10 cellular contexts compared by ENCODE assay signal in genomic region chr2:191845248-191845715, GRCh38. TPM values are rescaled to one million over a fixed set of nuclear protein-coding genes. Genes with fewer than 3 reads are reported as not detected.
DNase-seq lines count a peak whose midpoint lies in the region; TF ChIP-seq lines count a peak whose summit lies in the region.
"Had no signal": no experiment of that assay in that cellular context is flagged by ENCODE, and none has a peak within 500 bp of the region (broad histone marks: within the 10 kb centered on the region; RNA-seq: fewer than 3 reads in every experiment).

No MANE protein-coding gene starts in this region.

- WGBS in mesenchymal stem cell = 68% methylated on average over 6 of the region's 9 CpGs

- no peaks in the 10 kb centered on the region for H3K27me3 ChIP-seq in MG63
- H3K27me3 ChIP-seq in mesenchymal stem cell (ENCODE audit: control insufficient read depth in 1 of 2, insufficient read depth in 1 of 2, low read length in 2 of 2) = no peaks in the 10 kb centered on the region

- H3K9me3 ChIP-seq in MG63 (no peaks in the 10 kb centered on the region), mesenchymal stem cell (ENCODE audit: control insufficient read depth, low read length) (no peaks in the 10 kb centered on the region)

- DNase-seq in MG63 = peak; percentile 59
- no peak for DNase-seq in endothelial cell (ENCODE audit: low spot score)
- no peak for DNase-seq in mesenchymal stem cell
- no peak for DNase-seq in type B pancreatic cell (ENCODE audit: extremely low spot score, unreplicated experiment)
- no peak for DNase-seq in HPDE6-E6E7 (ENCODE audit: extremely low spot score)
- DNase-seq in NCI-H345 treated with DMSO at 0.1 percent for 48 hours (lab: John Stamatoyannopoulos, UW; ENCODE audit: unreplicated experiment) = no peak
- no peak for DNase-seq in activated CD4-positive, alpha-beta T cell treated with anti-CD3 and anti-CD28 coated beads for 48 hours
- DNase-seq in NCI-H128 (lab: John Stamatoyannopoulos, UW; ENCODE audit: unreplicated experiment) = no peak

- H3K27ac Mint-ChIP-seq in endothelial cell (ENCODE audit: unreplicated experiment) (no peak overlapping the region), type B pancreatic cell (peak overlapping the region; percentile 0)

- peaks cover 37% of the 10 kb centered on the region for H3K4me1 Mint-ChIP-seq in endothelial cell (ENCODE audit: unreplicated experiment)
- H3K4me1 Mint-ChIP-seq in type B pancreatic cell (ENCODE audit: unreplicated experiment) = peaks cover 34% of the 10 kb centered on the region

- no peak for TF ChIP-seq CTCF in endothelial cell (IDR thresholded peaks at IDR 0.05; ENCODE audit: unreplicated experiment)
- no peak for TF ChIP-seq CTCF in type B pancreatic cell (conservative IDR thresholded peaks at IDR 0.05)

- H2AK5ac ChIP-seq in mesenchymal stem cell (ENCODE audit: low read length, severe bottlenecking) = peak overlapping the region; percentile 84

- H2BK120ac ChIP-seq in mesenchymal stem cell (ENCODE audit: low read depth, low read length) = no peak overlapping the region

- H3K9ac ChIP-seq in mesenchymal stem cell (ENCODE audit: low read length) = peak overlapping the region; percentile 73

- H3K23ac ChIP-seq in mesenchymal stem cell (ENCODE audit: low read length in 2 of 2) = no peak overlapping the region

- peak overlapping the region; percentile 82 to 99 for H2BK12ac ChIP-seq in mesenchymal stem cell (ENCODE audit: low read length in 2 of 2)

- peak overlapping the region in 1 of 2 experiments; percentile 84 for H3K4ac ChIP-seq in mesenchymal stem cell (ENCODE audit: low read depth in 1 of 2, low read length in 2 of 2)

- H2BK15ac ChIP-seq in mesenchymal stem cell (ENCODE audit: low read depth, poor library complexity, severe bottlenecking) = peak overlapping the region; percentile 80

- peak overlapping the region; percentile 82 for H3K27ac ChIP-seq in mesenchymal stem cell (ENCODE audit: low read length, poor library complexity, severe bottlenecking)

- H3K27me3 Mint-ChIP-seq in endothelial cell (ENCODE audit: unreplicated experiment) = peaks cover 1% of the 10 kb centered on the region
- no peaks in the 10 kb centered on the region for H3K27me3 Mint-ChIP-seq in type B pancreatic cell

- H3K18ac ChIP-seq in mesenchymal stem cell (ENCODE audit: low read depth in 1 of 2, low read length in 2 of 2) = peak overlapping the region; percentile 37 to 73

- peaks cover 13% of the 10 kb centered on the region for H3K4me1 ChIP-seq in mesenchymal stem cell (ENCODE audit: control insufficient read depth, insufficient read depth, low read depth, low read length)

- H2AFZ ChIP-seq in mesenchymal stem cell (ENCODE audit: low read depth, low read length) = peak overlapping the region; percentile 74

- H3K79me1 ChIP-seq in mesenchymal stem cell (replicated peaks; ENCODE audit: low read length, poor library complexity, severe bottlenecking) = peaks cover 7% of the 10 kb centered on the region

- no peak overlapping the region for H4K91ac ChIP-seq in mesenchymal stem cell (ENCODE audit: low read length)

- H3K36me3 ChIP-seq in MG63 (peaks cover 10% of the 10 kb centered on the region), mesenchymal stem cell (ENCODE audit: control insufficient read depth in 1 of 2, insufficient read depth in 2 of 2, low read depth in 1 of 2, low read length in 2 of 2) (no peaks in the 10 kb centered on the region)

- H3K4me2 ChIP-seq in mesenchymal stem cell (ENCODE audit: low read length, poor library complexity, severe bottlenecking) = peak overlapping the region; percentile 73

- peak overlapping the region; percentile 63 for H2BK5ac ChIP-seq in mesenchymal stem cell (ENCODE audit: low read depth, low read length, poor library complexity, severe bottlenecking)

- H3K4me3 ChIP-seq in MG63 (peak overlapping the region; percentile 47), mesenchymal stem cell (ENCODE audit: insufficient read depth in 1 of 2, low read depth in 1 of 2, low read length in 2 of 2) (peak overlapping the region; percentile 53 to 55)

- peak overlapping the region; percentile 13 for H3K4me3 Mint-ChIP-seq in endothelial cell (ENCODE audit: unreplicated experiment)
- H3K4me3 Mint-ChIP-seq in type B pancreatic cell = peak overlapping the region; percentile 49

- H3K14ac ChIP-seq in mesenchymal stem cell (ENCODE audit: low read length in 2 of 2) = peak overlapping the region in 1 of 2 experiments; percentile 75

- no peaks in the 10 kb centered on the region for H3K36me3 Mint-ChIP-seq in endothelial cell (ENCODE audit: low read depth, unreplicated experiment)
- no peaks in the 10 kb centered on the region for H3K36me3 Mint-ChIP-seq in type B pancreatic cell

- no peaks in the 10 kb centered on the region for H3K9me3 Mint-ChIP-seq in endothelial cell (ENCODE audit: unreplicated experiment)
- H3K9me3 Mint-ChIP-seq in type B pancreatic cell = no peaks in the 10 kb centered on the region

- peak overlapping the region; percentile 92 for H4K8ac ChIP-seq in mesenchymal stem cell (ENCODE audit: low read length)

RNA-seq across cellular contexts. Expression of gene CAVIN2, which starts 1.6 kb away (rescaled TPM):
- total RNA-seq in MG63 (2014; rRNA removed; shearing (Covaris generic); ENCODE audit: low replicate concordance) = 44.0 and 44.2 TPM in 2 replicates
- total RNA-seq in endothelial cell (ENCODE audit: unreplicated experiment) (4.4 TPM), type B pancreatic cell (ENCODE audit: low replicate concordance) (2.9 and 3.4 TPM in 2 replicates)
- 8.7 TPM for polyA plus RNA-seq in mesenchymal stem cell (2013, experiment 1 of 2)
- polyA plus RNA-seq in mesenchymal stem cell (2013, experiment 2 of 2) = 8.5 TPM
- total RNA-seq: M059J, SK-MEL-5 had no signal
